ENCODE assay signal across 8 cellular contexts in genomic region chr2:231482806-231483391, GRCh38. TPM values are rescaled to one million over a fixed set of nuclear protein-coding genes. Genes with fewer than 3 reads are reported as not detected.
DNase-seq lines count a peak whose midpoint lies in the region; ATAC-seq and TF ChIP-seq lines count a peak whose summit lies in the region.

No MANE protein-coding gene starts in this region.

- H3K36me3 Mint-ChIP-seq in activated naive CD8-positive, alpha-beta T cell = no peaks in the 10 kb centered on the region
- H3K36me3 Mint-ChIP-seq in progenitor cell of endocrine pancreas (ENCODE audit: insufficient read depth) = no peaks in the 10 kb centered on the region

- no peaks in the 10 kb centered on the region for H3K9me3 ChIP-seq in upper lobe of left lung

- no peaks in the 10 kb centered on the region for H3K36me3 ChIP-seq in upper lobe of left lung

- H3K4me1 Mint-ChIP-seq in activated naive CD8-positive, alpha-beta T cell (ENCODE audit: low read depth) = peaks cover 12% of the 10 kb centered on the region
- H3K4me1 Mint-ChIP-seq in progenitor cell of endocrine pancreas (ENCODE audit: low read depth) = no peaks in the 10 kb centered on the region

- no peaks in the 10 kb centered on the region for H3K9me3 Mint-ChIP-seq in activated naive CD8-positive, alpha-beta T cell (ENCODE audit: low read depth)
- no peaks in the 10 kb centered on the region for H3K9me3 Mint-ChIP-seq in progenitor cell of endocrine pancreas (ENCODE audit: low read depth)

- no peaks in the 10 kb centered on the region for H3K27me3 Mint-ChIP-seq in activated naive CD8-positive, alpha-beta T cell
- peaks cover 6% of the 10 kb centered on the region for H3K27me3 Mint-ChIP-seq in progenitor cell of endocrine pancreas

- H3K27me3 ChIP-seq in upper lobe of left lung = no peaks in the 10 kb centered on the region

- peak overlapping the region; percentile 92 for H3K27ac Mint-ChIP-seq in activated naive CD8-positive, alpha-beta T cell
- H3K27ac Mint-ChIP-seq in progenitor cell of endocrine pancreas = no peak overlapping the region

- TF ChIP-seq POLR2A in upper lobe of left lung (IDR thresholded peaks at IDR 0.05) = peak in 2 of 4 donors; percentile 9 to 64

- 5 to 19% methylated on average over 19 to 28 of the region's 36 CpGs for WGBS in upper lobe of left lung, 2 donors

- peaks cover 2 to 14% (median 6%) of the 10 kb centered on the region in 4 donors for H3K4me1 ChIP-seq in upper lobe of left lung

- ATAC-seq in GM18502 (IDR thresholded peaks at IDR 0.05; ENCODE audit: poor library complexity, unreplicated experiment) = peak; percentile 79
- ATAC-seq in SK-N-SH treated with all-trans-retinoic acid at 6 μM for 48 hours = peak; percentile 97
- ATAC-seq in Right ventricle myocardium superior (ENCODE audit: poor library complexity) = peak; percentile 97
- ATAC-seq in upper lobe of left lung (ENCODE audit: low FRiP score in 2 of 2) = peak; percentile 92 to 94

- DNase-seq in A172 (ENCODE audit: low spot score) = peak; percentile 14
- peak; percentile 23 for DNase-seq in HK-2 (ENCODE audit: unreplicated experiment)
- peak; percentile 88 for DNase-seq in Right ventricle myocardium superior
- peak; percentile 61 for DNase-seq in progenitor cell of endocrine pancreas (ENCODE audit: low spot score, unreplicated experiment)
- peak; percentile 79 to 96 for DNase-seq in upper lobe of left lung

- H3K4me3 ChIP-seq in upper lobe of left lung = peak overlapping the region; percentile 4 to 62 (median 49)

- peak overlapping the region; percentile 74 to 87 (median 84) for H3K27ac ChIP-seq in upper lobe of left lung

- peak; percentile 87 for TF ChIP-seq CTCF in progenitor cell of endocrine pancreas (IDR thresholded peaks at IDR 0.05; ENCODE audit: unreplicated experiment)
- peak; percentile 82 to 94 (median 90) for TF ChIP-seq CTCF in upper lobe of left lung (IDR thresholded peaks at IDR 0.05)

- no peak for TF ChIP-seq EP300 in upper lobe of left lung (IDR thresholded peaks at IDR 0.05)

- H3K4me3 Mint-ChIP-seq in activated naive CD8-positive, alpha-beta T cell = peak overlapping the region; percentile 83
- H3K4me3 Mint-ChIP-seq in progenitor cell of endocrine pancreas (ENCODE audit: low read depth) = no peak overlapping the region

- intact Hi-C loops in Right ventricle myocardium superior (cut with DNase I) = loop anchor here (5.0 kb wide), 1 partner anchor 74 kb away; no protein-coding TSS in a partner anchor

TF ChIP-seq in SK-N-SH treated with all-trans-retinoic acid at 6 μM for 48 hours, 23 proteins besides CTCF, POLR2A, EP300 and RAD21:
- TF ChIP-seq ZFP30 (CRISPR knock-in tag; IDR thresholded peaks at IDR 0.05) = no peak
- no peak for TF ChIP-seq ZC3H10 (CRISPR knock-in tag; IDR thresholded peaks at IDR 0.05)
- no peak for TF ChIP-seq SNAI2 (CRISPR knock-in tag; IDR thresholded peaks at IDR 0.05)
- no peak for TF ChIP-seq ZFP3 (CRISPR knock-in tag; IDR thresholded peaks at IDR 0.05)
- TF ChIP-seq TCF4 (CRISPR knock-in tag; IDR thresholded peaks at IDR 0.05; ENCODE audit: borderline replicate concordance) = no peak
- TF ChIP-seq CSRNP3 (CRISPR knock-in tag; IDR thresholded peaks at IDR 0.05) = no peak
- TF ChIP-seq RARB (CRISPR knock-in tag; IDR thresholded peaks at IDR 0.05) = no peak

RNA-seq across cellular contexts. Expression of gene NCL, which starts 18.6 kb away (rescaled TPM):
- total RNA-seq in A172 (2014; rRNA removed; shearing (Covaris generic)) = 217 and 344 TPM in 2 replicates
- 190 TPM for total RNA-seq in Right ventricle myocardium superior
- 588 and 589 TPM in 2 replicates for total RNA-seq in progenitor cell of endocrine pancreas
- 100 to 1,000 TPM; 113 to 299 (median 194) TPM for total RNA-seq in upper lobe of left lung

RNA-seq across cellular contexts. Expression of gene NMUR1, which starts 47.3 kb away (rescaled TPM):
- total RNA-seq in A172 (2014; rRNA removed; shearing (Covaris generic)) = not detected in 2 replicates
- total RNA-seq in Right ventricle myocardium superior (0.22 TPM), progenitor cell of endocrine pancreas (not detected in 2 replicates), upper lobe of left lung (1 to 10 TPM; 1.1 to 2.4 (median 1.9) TPM)

Comparison
In these comparisons a context has a peak if more than half of its experiments do, and no peak if none do; other contexts are left out.
1. Peak in every context shown above with its lines: DNase-seq, ATAC-seq, H3K4me3 ChIP-seq and H3K27ac ChIP-seq.
2. DNase-seq: peak in every context shown above with its lines; median percentile 88 in Right ventricle myocardium superior; 88 in upper lobe of left lung; 61 in progenitor cell of endocrine pancreas; 23 in HK-2; 14 in A172.